31 cellular contexts compared by ENCODE assay signal in the genomic region with DNA sequence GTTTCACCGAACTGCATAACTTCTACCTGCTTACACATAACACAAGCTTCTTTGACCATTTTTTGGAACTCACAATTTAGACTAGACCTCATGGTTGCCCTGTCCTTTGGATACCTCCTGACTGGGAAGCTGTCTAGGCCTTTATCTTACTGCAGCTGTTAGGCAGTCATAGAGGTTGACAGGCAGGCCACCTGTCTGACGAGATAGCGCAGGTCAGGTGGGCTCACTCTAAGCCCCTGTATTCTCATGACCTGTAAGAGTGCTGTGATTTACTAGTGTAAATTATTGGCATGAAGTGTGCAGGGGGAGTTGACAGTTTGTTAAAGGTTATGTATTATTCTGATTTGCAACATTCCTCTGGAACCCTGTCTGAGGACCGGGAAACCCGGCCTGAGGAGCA. TPM values are rescaled to one million over a fixed set of nuclear protein-coding genes. Genes with fewer than 3 reads are reported as not detected.
"Had no signal": no experiment of that assay in that cellular context is flagged by ENCODE, and none has a peak within 500 bp of the region (broad histone marks: within the 10 kb centered on the region; RNA-seq: fewer than 3 reads in every experiment).

No MANE protein-coding gene starts in this region.

- DNase-seq: activated CD4-positive, alpha-beta T cell treated with anti-CD3 and anti-CD28 coated beads for 36 hours; activated CD4-positive, alpha-beta T cell treated with anti-CD3 and anti-CD28 coated beads, Interleukin-2, amount 10 ng/mL, durations not matched to agents 7 days and 5 days; activated CD4-positive, alpha-beta T cell treated with anti-CD3 and anti-CD28 coated beads, Interleukin-2, amount 50 U/mL, for 48 hours; activated CD8-positive, alpha-beta memory T cell treated with anti-CD3 and anti-CD28 coated beads, Interleukin-2, amount 50 U/mL, for 4 hours; activated CD8-positive, alpha-beta T cell treated with anti-CD3 and anti-CD28 coated beads, Interleukin-2, amount 10 ng/mL, durations not matched to agents 7 days and 5 days; activated effector memory CD4-positive, alpha-beta T cell treated with Interleukin-2 at 50 U/mL for 16 hours; activated naive CD4-positive, alpha-beta T cell; activated naive CD4-positive, alpha-beta T cell treated with anti-CD3 and anti-CD28 coated beads, Interleukin-2, amount 50 U/mL, for 16 hours; activated naive CD8-positive, alpha-beta T cell treated with anti-CD3 and anti-CD28 coated beads for 36 hours; activated T-cell treated with anti-CD3 and anti-CD28 coated beads, Interleukin-2, amount 50 U/mL, for 48 hours; amniotic stem cell; aorta; brain microvascular endothelial cell; NCI-H1105; NCI-H1417 treated with DMSO at 0.1 percent for 48 hours; NCI-H187 treated with DMSO at 0.1 percent for 48 hours; NCI-H2081; NCI-H2171 treated with DMSO at 0.1 percent for 48 hours; NCI-H2227 treated with DMSO at 0.1 percent for 48 hours; NCI-H446; NCI-H510A treated with DMSO at 0.1 percent for 48 hours; NCI-H526 treated with DMSO at 0.1 percent for 48 hours; NCI-H774; PC-3; Peyer's patch; RPMI8226; SHP77 treated with DMSO at 0.1 percent for 48 hours had no signal

- H3K4me1 Mint-ChIP-seq: activated CD4-positive, alpha-beta T cell treated with anti-CD3 and anti-CD28 coated beads for 36 hours; activated CD4-positive, alpha-beta T cell treated with anti-CD3 and anti-CD28 coated beads, Interleukin-2, amount 10 ng/mL, durations not matched to agents 7 days and 5 days; activated naive CD8-positive, alpha-beta T cell treated with anti-CD3 and anti-CD28 coated beads for 36 hours; central memory CD8-positive, alpha-beta T cell had no signal

- H3K27me3 Mint-ChIP-seq: activated CD4-positive, alpha-beta T cell treated with anti-CD3 and anti-CD28 coated beads for 36 hours; activated CD4-positive, alpha-beta T cell treated with anti-CD3 and anti-CD28 coated beads, Interleukin-2, amount 10 ng/mL, durations not matched to agents 7 days and 5 days; activated naive CD8-positive, alpha-beta T cell treated with anti-CD3 and anti-CD28 coated beads for 36 hours; central memory CD8-positive, alpha-beta T cell had no signal

- H3K27ac Mint-ChIP-seq: activated CD4-positive, alpha-beta T cell treated with anti-CD3 and anti-CD28 coated beads for 36 hours; activated CD4-positive, alpha-beta T cell treated with anti-CD3 and anti-CD28 coated beads, Interleukin-2, amount 10 ng/mL, durations not matched to agents 7 days and 5 days; activated CD8-positive, alpha-beta T cell treated with anti-CD3 and anti-CD28 coated beads, Interleukin-2, amount 10 ng/mL, durations not matched to agents 7 days and 5 days; activated naive CD8-positive, alpha-beta T cell treated with anti-CD3 and anti-CD28 coated beads for 36 hours; T-helper 2 cell treated with Interferon-gamma antibody and Interleukin-4, amounts not matched to agents 5 μg/mL and 100 μg/mL, for 36 hours had no signal

- H3K4me3 Mint-ChIP-seq: activated CD4-positive, alpha-beta T cell treated with anti-CD3 and anti-CD28 coated beads for 36 hours; activated CD4-positive, alpha-beta T cell treated with anti-CD3 and anti-CD28 coated beads, Interleukin-2, amount 10 ng/mL, durations not matched to agents 7 days and 5 days; activated CD8-positive, alpha-beta T cell treated with anti-CD3 and anti-CD28 coated beads, Interleukin-2, amount 10 ng/mL, durations not matched to agents 7 days and 5 days; activated naive CD8-positive, alpha-beta T cell treated with anti-CD3 and anti-CD28 coated beads for 36 hours; central memory CD8-positive, alpha-beta T cell; T-helper 2 cell treated with Interferon-gamma antibody and Interleukin-4, amounts not matched to agents 5 μg/mL and 100 μg/mL, for 36 hours had no signal

- H3K36me3 ChIP-seq: brain microvascular endothelial cell, cardiac muscle cell had no signal

- H3K9me3 Mint-ChIP-seq: activated CD4-positive, alpha-beta T cell treated with anti-CD3 and anti-CD28 coated beads, Interleukin-2, amount 10 ng/mL, durations not matched to agents 7 days and 5 days; activated naive CD8-positive, alpha-beta T cell treated with anti-CD3 and anti-CD28 coated beads for 36 hours; central memory CD8-positive, alpha-beta T cell; T-helper 2 cell treated with Interferon-gamma antibody and Interleukin-4, amounts not matched to agents 5 μg/mL and 100 μg/mL, for 36 hours had no signal

- H3K9me3 ChIP-seq: Peyer's patch had no signal

- H3K4me3 ChIP-seq: cardiac muscle cell, Peyer's patch had no signal

- H3K27ac ChIP-seq: brain microvascular endothelial cell, cardiac muscle cell, Peyer's patch had no signal

- H3K27me3 ChIP-seq: brain microvascular endothelial cell, cardiac muscle cell, Peyer's patch had no signal

- H3K36me3 Mint-ChIP-seq: activated naive CD8-positive, alpha-beta T cell treated with anti-CD3 and anti-CD28 coated beads for 36 hours had no signal

- ATAC-seq: activated CD4-positive, alpha-beta T cell treated with anti-CD3 and anti-CD28 coated beads for 36 hours; activated CD4-positive, CD25-positive, alpha-beta regulatory T cell treated with anti-CD3 and anti-CD28 coated beads, Interleukin-2, amount 50 U/mL, for 24 hours; activated CD8-positive, alpha-beta T cell treated with anti-CD3 and anti-CD28 coated beads, Interleukin-2, amount 10 ng/mL, durations not matched to agents 7 days and 5 days; PC-3 had no signal

RNA-seq across cellular contexts. Expression of gene SLC22A4, which starts 29.0 kb away (rescaled TPM):
- total RNA-seq: activated CD4-positive, alpha-beta T cell treated with anti-CD3 and anti-CD28 coated beads, Interleukin-2, amount 10 ng/mL, durations not matched to agents 7 days and 5 days; activated CD8-positive, alpha-beta T cell treated with anti-CD3 and anti-CD28 coated beads, Interleukin-2, amount 10 ng/mL, durations not matched to agents 7 days and 5 days had no signal
